8 cellular contexts compared by ENCODE assay signal in genomic region chr2:234288974-234289455, GRCh38.
A peak's percentile ranks its signal among the peaks of the same experiment; 100 is the strongest.
DNase-seq lines count a peak whose midpoint lies in the region; ATAC-seq and TF ChIP-seq lines count a peak whose summit lies in the region.

No MANE protein-coding gene starts in this region.

- no peaks in the 10 kb centered on the region for H3K27me3 ChIP-seq in AG04450 (ENCODE audit: control insufficient read depth, insufficient read depth, low read length)
- no peaks in the 10 kb centered on the region for H3K27me3 ChIP-seq in GM23248 (replicated peaks; ENCODE audit: insufficient read depth)
- H3K27me3 ChIP-seq in esophagus squamous epithelium = no peaks in the 10 kb centered on the region
- no peaks in the 10 kb centered on the region for H3K27me3 ChIP-seq in neuronal stem cell (ENCODE audit: control insufficient read depth in 3 of 3, insufficient read depth in 3 of 3, low read depth in 1 of 3, low read length in 3 of 3)

- POLR2A ChIA-PET in AG04450 (lab: Yijun Ruan, JAX) = interaction anchor here (1.0 to 1.3 kb wide), 4 partner anchors 13 to 89 kb away, joined by 3 to 4 read pairs (median 3); no protein-coding TSS in a partner anchor

- H3K27ac ChIP-seq in AG04450 (ENCODE audit: low read depth, low read length) = peak overlapping the region; percentile 2
- H3K27ac ChIP-seq in GM23248 = no peak overlapping the region
- H3K27ac ChIP-seq in esophagus squamous epithelium = peak overlapping the region in 3 of 4 donors; percentile 28 to 80 (median 71)
- H3K27ac ChIP-seq in neuronal stem cell (replicated peaks; ENCODE audit: low read length) = no peak overlapping the region

- peaks cover 11% of the 10 kb centered on the region for H3F3A ChIP-seq in GM23248 (ENCODE audit: insufficient read depth)

- no peaks in the 10 kb centered on the region for H3K9me2 ChIP-seq in GM23248 (ENCODE audit: insufficient read depth)

- H3K36me3 ChIP-seq in GM23248 (ENCODE audit: low read depth) (no peaks in the 10 kb centered on the region), esophagus squamous epithelium (no peaks in the 10 kb centered on the region), neuronal stem cell (replicated peaks in 1 of 2; ENCODE audit: control insufficient read depth in 2 of 2, insufficient read depth in 2 of 2, low read length in 2 of 2) (no peaks in the 10 kb centered on the region)

- no peaks in the 10 kb centered on the region for H4K20me1 ChIP-seq in GM23248 (ENCODE audit: insufficient read depth)

- H2BK120ac ChIP-seq in neuronal stem cell (ENCODE audit: low read depth, low read length) = peak overlapping the region; percentile 10

- H2BK15ac ChIP-seq in neuronal stem cell (ENCODE audit: low read length) = peak overlapping the region; percentile 53

- H3K18ac ChIP-seq in neuronal stem cell (ENCODE audit: low read length) = peak overlapping the region; percentile 20

- no peak overlapping the region for H3K14ac ChIP-seq in neuronal stem cell (ENCODE audit: low read length)

- H3K23ac ChIP-seq in neuronal stem cell (ENCODE audit: low read depth, low read length, poor library complexity) = no peak overlapping the region

- CTCF ChIA-PET in AG04450 (lab: Charles Lee) = interaction anchor here (0.6 to 3.0 kb wide), 12 partner anchors 9 to 828 kb away, joined by 3 to 18 read pairs (median 4); partner anchors contain the start of gene ARL4C

- intact Hi-C loops in esophagus squamous epithelium (cut with DNase I) = no loop called here

- TF ChIP-seq POLR2A in esophagus squamous epithelium (IDR thresholded peaks at IDR 0.05) = no peak

- H3K9ac ChIP-seq in GM23248 (no peak overlapping the region), neuronal stem cell (ENCODE audit: low read depth, low read length, poor library complexity) (no peak overlapping the region)

- in situ Hi-C loops in GM23248 (cut with MboI) = loop anchor here (25.0 kb wide), 1 partner anchor 198 kb away; the partner anchor contains the start of gene ARL4C

- TF ChIP-seq CTCF in AG04450 (IDR thresholded peaks at IDR 0.05; ENCODE audit: low read depth, low read length) (peak; percentile 80), esophagus squamous epithelium (IDR thresholded peaks at IDR 0.05) (peak; percentile 77 to 92 (median 86))

- no peak overlapping the region for H4K91ac ChIP-seq in neuronal stem cell (ENCODE audit: low read depth, low read length, poor library complexity)

- peaks cover 20% of the 10 kb centered on the region; the same call in 1 of the 2 replicates for H3K4me1 ChIP-seq in GM23248 (ENCODE audit: insufficient read depth)
- H3K4me1 ChIP-seq in esophagus squamous epithelium = peaks cover 10 to 34% (median 15%) of the 10 kb centered on the region in 3 donors
- H3K4me1 ChIP-seq in neuronal stem cell (ENCODE audit: control insufficient read depth in 2 of 2, insufficient read depth in 1 of 2, low read depth in 1 of 2, low read length in 2 of 2) = peaks cover 0 to 15% of the 10 kb centered on the region in 2 donors

- no peak overlapping the region for H3K4ac ChIP-seq in neuronal stem cell (ENCODE audit: low read length)

- no peak overlapping the region for H2AK5ac ChIP-seq in neuronal stem cell (ENCODE audit: low read depth, low read length)

- no peak for DNase-seq in AG04450 (ENCODE audit: low read depth, low spot score)
- peak; percentile 59 for DNase-seq in GM23248
- DNase-seq in NCI-H82 treated with DMSO at 0.1 percent for 48 hours (lab: John Stamatoyannopoulos, UW; ENCODE audit: unreplicated experiment) = peak; percentile 17
- DNase-seq in activated T-cell treated with anti-CD3 and anti-CD28 coated beads for 4 hours = peak; percentile 65
- no peak for DNase-seq in esophagus squamous epithelium (lab: John Stamatoyannopoulos, UW)
- peak; percentile 70 for DNase-seq in neuronal stem cell (ENCODE audit: low spot score)
- peak; percentile 84 for DNase-seq in ureter (ENCODE audit: low spot score)

- no peak overlapping the region for H3K4me3 ChIP-seq in AG04450 (ENCODE audit: low read depth, low read length)
- no peak overlapping the region for H3K4me3 ChIP-seq in GM23248
- no peak overlapping the region for H3K4me3 ChIP-seq in esophagus squamous epithelium
- H3K4me3 ChIP-seq in neuronal stem cell (ENCODE audit: low read length in 2 of 2) = no peak overlapping the region

- no peak overlapping the region for H4K8ac ChIP-seq in neuronal stem cell (ENCODE audit: low read depth, low read length)

- no peak overlapping the region for H2BK5ac ChIP-seq in neuronal stem cell (ENCODE audit: low read length)

- H2AFZ ChIP-seq in GM23248 = no peak overlapping the region
- H2AFZ ChIP-seq in neuronal stem cell (ENCODE audit: low read length) = no peak overlapping the region

- H3K4me2 ChIP-seq in GM23248 (ENCODE audit: unreplicated experiment) = no peak overlapping the region
- no peak overlapping the region for H3K4me2 ChIP-seq in neuronal stem cell (ENCODE audit: insufficient read depth, low read length, poor library complexity, severe bottlenecking)

- H2BK12ac ChIP-seq in neuronal stem cell (ENCODE audit: low read length) = peak overlapping the region; percentile 11

- WGBS in GM23248 (ENCODE audit: low coverage in 1 of 2, low lambda C conversion rate in 2 of 2, missing lambda C conversion rate in 2 of 2), 2 experiments = 40 to 42% methylated on average over 13 of the region's 13 CpGs
- 34 to 48% methylated on average over 8 to 13 of the region's 13 CpGs for WGBS in esophagus squamous epithelium, 2 donors
- WGBS in neuronal stem cell (ENCODE audit: extremely low coverage in 2 of 2, insufficient read length in 2 of 2, insufficient replicate concordance in 1 of 2), 2 donors = no CpG with 5 or more reads among the region's 13 CpGs

- H3K9me3 ChIP-seq in AG04450 (ENCODE audit: control insufficient read depth, insufficient read depth, low read length) (no peaks in the 10 kb centered on the region), GM23248 (ENCODE audit: low read depth) (no peaks in the 10 kb centered on the region), esophagus squamous epithelium (no peaks in the 10 kb centered on the region), neuronal stem cell (replicated peaks in 1 of 2; ENCODE audit: control insufficient read depth in 2 of 2, insufficient read depth in 1 of 2, low read depth in 1 of 2, low read length in 2 of 2) (no peaks in the 10 kb centered on the region)

- no peak for ATAC-seq in GM21447 (IDR thresholded peaks at IDR 0.05; ENCODE audit: unreplicated experiment)

- no peaks in the 10 kb centered on the region for H3K79me1 ChIP-seq in neuronal stem cell (ENCODE audit: low read depth, low read length)

- no peaks in the 10 kb centered on the region for H3K79me2 ChIP-seq in GM23248 (ENCODE audit: insufficient read depth)

Comparison
In these comparisons a context has a peak if more than half of its experiments do, and no peak if none do; other contexts are left out.
1. DNase-seq: peak in GM23248 (single experiment), NCI-H82 treated with DMSO at 0.1 percent for 48 hours (single experiment), activated T-cell treated with anti-CD3 and anti-CD28 coated beads for 4 hours (single experiment), neuronal stem cell (single experiment) and ureter (single experiment); none in AG04450 (single experiment) and esophagus squamous epithelium (single experiment).
2. H3K27ac ChIP-seq: peak in AG04450 (single experiment) and esophagus squamous epithelium (3 of 4); none in GM23248 (single experiment) and neuronal stem cell (single experiment).